14 cellular contexts compared by ENCODE assay signal in the genomic region with DNA sequence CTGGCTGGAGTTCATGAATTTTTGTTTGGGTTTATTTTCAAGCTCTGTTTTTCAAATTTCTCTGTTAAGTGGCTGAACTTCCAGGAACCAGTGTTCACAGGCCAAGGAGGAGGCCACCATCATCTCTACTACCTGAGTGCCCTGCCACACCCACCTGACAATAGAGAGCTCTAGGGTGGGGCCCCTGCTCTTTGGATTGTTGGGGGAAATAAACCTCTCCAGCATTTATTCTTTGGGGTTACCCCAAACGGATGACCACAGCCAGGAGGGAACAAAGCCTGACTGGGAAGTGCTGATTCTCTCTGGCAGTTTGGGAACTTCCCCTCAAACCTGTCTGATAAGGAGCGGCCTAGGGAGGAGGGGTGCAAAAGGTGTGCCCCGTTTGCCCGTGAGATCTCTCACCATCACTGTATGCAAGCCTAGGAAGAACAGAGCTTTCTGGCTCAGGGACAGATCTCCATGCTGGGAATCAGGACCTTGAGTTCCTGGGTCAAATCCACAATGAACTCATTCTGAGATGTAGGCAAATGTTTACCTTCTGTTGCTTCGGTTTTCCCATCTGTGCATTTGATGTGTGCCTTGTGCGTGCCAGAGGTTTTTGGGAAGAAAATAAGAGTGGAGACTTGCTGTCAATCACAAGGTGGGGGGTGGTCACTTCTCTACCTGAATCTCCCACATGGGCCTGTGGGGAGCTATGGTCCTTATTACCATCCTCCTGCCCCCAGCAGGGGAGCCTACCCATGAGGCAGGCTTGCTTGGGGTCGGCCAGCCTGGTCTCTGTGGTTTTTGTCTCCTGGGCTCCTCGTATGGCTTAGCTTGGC. TPM values are rescaled to one million over a fixed set of nuclear protein-coding genes. Genes with fewer than 3 reads are reported as not detected.
DNase-seq lines count a peak whose midpoint lies in the region; ATAC-seq, FAIRE-seq and TF ChIP-seq lines count a peak whose summit lies in the region.
"Had no signal": no experiment of that assay in that cellular context is flagged by ENCODE, and none has a peak within 500 bp of the region (broad histone marks: within the 10 kb centered on the region; RNA-seq: fewer than 3 reads in every experiment).

No MANE protein-coding gene starts in this region.

- CTCF ChIA-PET in T-cell (lab: Charles Lee), result interaction anchor here (0.5 to 2.1 kb wide), 6 partner anchors 13 to 32 kb away, joined by 3 to 5 read pairs (median 3); no protein-coding TSS in a partner anchor

- no peak for DNase-seq in activated T-cell treated with anti-CD3 and anti-CD28 coated beads, Interleukin-2, amount 50 U/mL, for 72 hours
- DNase-seq in activated T-cell treated with anti-CD3 and anti-CD28 coated beads, Interleukin-2, amount 50 U/mL, for 48 hours, result no peak
- DNase-seq in T-cell, result no peak
- peak; percentile 69 to 83 for DNase-seq in left colon
- DNase-seq in suprapubic skin (ENCODE audit: low spot score in 2 of 2), result no peak
- no peak for DNase-seq in NCI-H2029 (lab: John Stamatoyannopoulos, UW)
- DNase-seq in GM19239 (ENCODE audit: insufficient read length, low spot score), result no peak
- DNase-seq in T-helper 9 cell, result no peak
- DNase-seq: amygdala, kidney glomerular epithelial cell, NCI-H187 had no signal

- TF ChIP-seq POLR2A in suprapubic skin (IDR thresholded peaks at IDR 0.05), result no peak

- H3K27me3 ChIP-seq in suprapubic skin, result no peaks in the 10 kb centered on the region

- H3K27ac ChIP-seq in suprapubic skin, result peak overlapping the region; percentile 60
- H3K27ac ChIP-seq: SK-N-MC had no signal

- no peaks in the 10 kb centered on the region for H3K9me3 ChIP-seq in suprapubic skin

- no peak for FAIRE-seq in GM19239 (lab: Jason Lieb, UNC)

- H3K4me3 ChIP-seq in suprapubic skin, result no peak overlapping the region
- H3K4me3 ChIP-seq: SK-N-MC had no signal

- peaks cover 69% of the 10 kb centered on the region for H3K4me1 ChIP-seq in suprapubic skin

- intact Hi-C loops in left colon (cut with DNase I, micrococcal nuclease), result no loop called here

- TF ChIP-seq EP300 in suprapubic skin (IDR thresholded peaks at IDR 0.05), result no peak

- H3K9me3 Mint-ChIP-seq in activated T-cell treated with anti-CD3 and anti-CD28 coated beads, Interleukin-2, amount 50 U/mL, for 72 hours, result peaks cover 1% of the 10 kb centered on the region in 2 donors
- H3K9me3 Mint-ChIP-seq in T-cell, result no peaks in the 10 kb centered on the region
- H3K9me3 Mint-ChIP-seq: nephron had no signal

- no peaks in the 10 kb centered on the region for H3K27me3 Mint-ChIP-seq in activated T-cell treated with anti-CD3 and anti-CD28 coated beads, Interleukin-2, amount 50 U/mL, for 72 hours (ENCODE audit: low read depth)
- no peaks in the 10 kb centered on the region for H3K27me3 Mint-ChIP-seq in T-cell

- peaks cover 58% of the 10 kb centered on the region for H3K4me1 Mint-ChIP-seq in activated T-cell treated with anti-CD3 and anti-CD28 coated beads, Interleukin-2, amount 50 U/mL, for 72 hours (ENCODE audit: low read depth)
- H3K4me1 Mint-ChIP-seq in T-cell, result peaks cover 55 to 72% (median 67%) of the 10 kb centered on the region in 3 donors

- POLR2A ChIA-PET in T-cell (lab: Charles Lee), result interaction anchor here (0.5 to 0.7 kb wide), 3 partner anchors 21 to 833 kb away, joined by 3 to 4 read pairs (median 3); no protein-coding TSS in a partner anchor

- WGBS in suprapubic skin, result 63% methylated on average over 8 of the region's 8 CpGs

- no peak for TF ChIP-seq CTCF in suprapubic skin (IDR thresholded peaks at IDR 0.05)

- H3K36me3 ChIP-seq in suprapubic skin, result no peaks in the 10 kb centered on the region

- ATAC-seq in activated T-cell treated with anti-CD3 and anti-CD28 coated beads, Interleukin-2, amount 50 U/mL, for 72 hours (replicated peaks in 1 of 2), result no peak
- ATAC-seq in T-cell (replicated peaks in 1 of 4), result peak in 1 of 4 experiments; percentile 13
- peak; percentile 50 for ATAC-seq in left colon
- ATAC-seq: HCT116 had no signal

- H3K36me3 Mint-ChIP-seq in activated T-cell treated with anti-CD3 and anti-CD28 coated beads, Interleukin-2, amount 50 U/mL, for 72 hours (ENCODE audit: insufficient read depth in 2 of 2), result peaks cover 0 to 2% of the 10 kb centered on the region in 2 donors
- H3K36me3 Mint-ChIP-seq in T-cell, result no peaks in the 10 kb centered on the region

- H3K4me3 Mint-ChIP-seq in activated T-cell treated with anti-CD3 and anti-CD28 coated beads, Interleukin-2, amount 50 U/mL, for 72 hours, result no peak overlapping the region
- H3K4me3 Mint-ChIP-seq in T-cell, result peak overlapping the region in 1 of 3 donors; percentile 46
- H3K4me3 Mint-ChIP-seq: nephron had no signal

- H3K27ac Mint-ChIP-seq in activated T-cell treated with anti-CD3 and anti-CD28 coated beads, Interleukin-2, amount 50 U/mL, for 72 hours, result peak overlapping the region; percentile 54
- H3K27ac Mint-ChIP-seq in T-cell, result peak overlapping the region; percentile 80 to 81

RNA-seq across cellular contexts. Expression of gene PDCD4, which starts 27.7 kb away (rescaled TPM):
- total RNA-seq in activated T-cell treated with anti-CD3 and anti-CD28 coated beads, Interleukin-2, amount 50 U/mL, for 72 hours, result 100 to 1,000 TPM; 340 to 386 TPM
- 100 to 1,000 TPM; 239 to 335 (median 309) TPM for total RNA-seq in T-cell
- total RNA-seq in left colon, result 100 to 1,000 TPM; 487 to 575 TPM
- total RNA-seq in suprapubic skin, result 100 to 1,000 TPM; 243 to 594 (median 293) TPM

Comparison
In these comparisons a context has a peak if more than half of its experiments do, and no peak if none do; other contexts are left out.
1. DNase-seq: peak in left colon (2 of 2); none in activated T-cell treated with anti-CD3 and anti-CD28 coated beads, Interleukin-2, amount 50 U/mL, for 72 hours (0 of 2), activated T-cell treated with anti-CD3 and anti-CD28 coated beads, Interleukin-2, amount 50 U/mL, for 48 hours (0 of 2), T-cell (0 of 34), suprapubic skin (0 of 2), NCI-H2029 (single experiment), GM19239 (single experiment) and T-helper 9 cell (single experiment).